Comparison of ENCODE assay signal across 14 cellular contexts in genomic region chr2:217931846-217932560, GRCh38.
DNase-seq lines count a peak whose midpoint lies in the region; ATAC-seq, FAIRE-seq and TF ChIP-seq lines count a peak whose summit lies in the region.
"Had no signal": no experiment of that assay in that cellular context is flagged by ENCODE, and none has a peak within 500 bp of the region (broad histone marks: within the 10 kb centered on the region; RNA-seq: fewer than 3 reads in every experiment).

No MANE protein-coding gene starts in this region.

- peak overlapping the region; percentile 95 for H3K27ac ChIP-seq in left ventricle myocardium inferior (replicated peaks)
- H3K27ac ChIP-seq in kidney (ENCODE audit: low read depth in 2 of 2, low read length in 2 of 2), result peak overlapping the region; percentile 91 to 94
- H3K27ac ChIP-seq in rectal smooth muscle tissue (ENCODE audit: low read depth, low read length), result peak overlapping the region; percentile 98
- H3K27ac ChIP-seq in uterus, result peak overlapping the region; percentile 92 to 97

- DNase-seq in left ventricle myocardium inferior, result no peak
- DNase-seq in Right ventricle myocardium superior, result no peak
- no peak for DNase-seq in kidney
- no peak for DNase-seq in uterus
- no peak for DNase-seq in NCI-H69 (lab: John Stamatoyannopoulos, UW)
- no peak for DNase-seq in NCI-H2107 (lab: John Stamatoyannopoulos, UW)
- DNase-seq: CD4-positive, CD25-positive, alpha-beta regulatory T cell; GF-D8; trophoblast cell had no signal

- TF ChIP-seq CTCF in left ventricle myocardium inferior (IDR thresholded peaks at IDR 0.05; ENCODE audit: borderline replicate concordance) (no peak), kidney (IDR thresholded peaks at IDR 0.05; ENCODE audit: borderline replicate concordance, extremely low read depth, insufficient read depth) (no peak), uterus (IDR thresholded peaks at IDR 0.05) (no peak)

- no peaks in the 10 kb centered on the region for H3K27me3 ChIP-seq in left ventricle myocardium inferior (ENCODE audit: low read depth)
- no peaks in the 10 kb centered on the region for H3K27me3 ChIP-seq in rectal smooth muscle tissue (ENCODE audit: control insufficient read depth, insufficient read depth, low read length)
- no peaks in the 10 kb centered on the region for H3K27me3 ChIP-seq in uterus

- H3K4me1 ChIP-seq in left ventricle myocardium inferior, result peaks cover 100% of the 10 kb centered on the region
- H3K4me1 ChIP-seq in kidney (ENCODE audit: control insufficient read depth in 1 of 2, insufficient read depth in 1 of 2, low read depth in 1 of 2, low read length in 2 of 2), result peaks cover 92 to 94% of the 10 kb centered on the region in 2 donors
- H3K4me1 ChIP-seq in rectal smooth muscle tissue (ENCODE audit: control insufficient read depth, insufficient read depth, low read length), result peaks cover 98% of the 10 kb centered on the region
- peaks cover 46 to 54% of the 10 kb centered on the region in 2 donors for H3K4me1 ChIP-seq in uterus

- ATAC-seq in Right ventricle myocardium superior (ENCODE audit: poor library complexity) (no peak), HG03439 (IDR thresholded peaks at IDR 0.05; ENCODE audit: unreplicated experiment) (no peak)
- ATAC-seq: activated T-helper 17 cell treated with anti-CD3 and anti-CD28 coated beads, Interleukin-2, amount 50 U/mL, for 72 hours; GM12878 had no signal

- H3K9me3 ChIP-seq in left ventricle myocardium inferior (replicated peaks) (no peaks in the 10 kb centered on the region), kidney (ENCODE audit: control insufficient read depth in 1 of 2, low read length in 2 of 2) (no peaks in the 10 kb centered on the region), uterus (no peaks in the 10 kb centered on the region)

- H3K36me3 ChIP-seq in left ventricle myocardium inferior (peaks cover 3% of the 10 kb centered on the region), kidney (ENCODE audit: control insufficient read depth in 1 of 2, insufficient read depth in 2 of 2, low read length in 2 of 2) (peaks cover 4 to 30% of the 10 kb centered on the region in 2 donors), rectal smooth muscle tissue (ENCODE audit: control insufficient read depth, insufficient read depth, low read length) (no peaks in the 10 kb centered on the region), uterus (no peaks in the 10 kb centered on the region)

- H3K9ac ChIP-seq in kidney (ENCODE audit: low read length in 2 of 2) (peak overlapping the region in 1 of 2 donors; percentile 52), rectal smooth muscle tissue (ENCODE audit: low read length) (no peak overlapping the region)

- intact Hi-C loops in left ventricle myocardium inferior (cut with micrococcal nuclease), result no loop called here
- intact Hi-C loops in Right ventricle myocardium superior (cut with DNase I), result no loop called here
- intact Hi-C loops in kidney (cut with DNase I), result no loop called here
- intact Hi-C loops in uterus (cut with DNase I; ENCODE audit: low total_unique reads), result no loop called here

- no peak for FAIRE-seq in kidney (lab: Jason Lieb, UNC)
- FAIRE-seq: GM12878, HTR-8/SVneo had no signal

- no peak for TF ChIP-seq POLR2A in uterus (IDR thresholded peaks at IDR 0.05)

- H3K4me3 ChIP-seq in left ventricle myocardium inferior (peak overlapping the region; percentile 42), kidney (ENCODE audit: low read length in 2 of 2) (no peak overlapping the region), rectal smooth muscle tissue (ENCODE audit: low read length) (no peak overlapping the region), uterus (no peak overlapping the region)
- H3K4me3 ChIP-seq: GM12878 had no signal
